10 cellular contexts compared by ENCODE assay signal in the genomic region with DNA sequence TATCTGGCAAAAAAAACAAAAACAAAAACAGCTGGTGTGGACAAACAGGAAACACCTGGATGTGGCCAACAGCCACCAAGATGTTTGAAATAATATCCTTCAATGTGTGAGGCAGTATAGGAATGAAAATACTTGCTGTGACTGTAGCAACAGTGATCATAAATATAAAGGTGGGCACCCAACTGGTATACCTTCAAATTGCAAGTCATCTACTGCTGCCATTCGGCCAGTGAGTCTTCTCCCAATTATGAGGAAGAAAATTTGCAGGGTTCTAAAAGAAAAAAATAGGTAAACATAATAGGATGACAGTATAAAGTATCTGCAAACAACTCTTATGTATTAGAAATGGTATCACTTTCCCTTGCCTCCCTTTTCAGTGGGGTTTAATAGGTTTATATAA. TPM values are rescaled to one million over a fixed set of nuclear protein-coding genes. Genes with fewer than 3 reads are reported as not detected.
DNase-seq lines count a peak whose midpoint lies in the region; ATAC-seq, FAIRE-seq and TF ChIP-seq lines count a peak whose summit lies in the region.
"Had no signal": no experiment of that assay in that cellular context is flagged by ENCODE, and none has a peak within 500 bp of the region (broad histone marks: within the 10 kb centered on the region; RNA-seq: fewer than 3 reads in every experiment).

No MANE protein-coding gene starts in this region.

- peak overlapping the region; percentile 98 for H3K9ac ChIP-seq in adipocyte (ENCODE audit: low read length)

- no peak for DNase-seq in activated T-cell treated with anti-CD3 and anti-CD28 coated beads, Interleukin-2, amount 50 U/mL, for 72 hours
- no peak for DNase-seq in activated T-cell treated with anti-CD3 and anti-CD28 coated beads, Interleukin-2, amount 50 U/mL, for 1 hour
- DNase-seq in adipocyte (ENCODE audit: low read depth) (no peak), left lung (no peak), GM13977 (ENCODE audit: low spot score) (no peak), Ammon's horn (ENCODE audit: low spot score) (no peak), H54 (ENCODE audit: insufficient read length, low spot score) (no peak)
- DNase-seq: NCI-H1436 treated with DMSO at 0.1 percent for 48 hours had no signal

- TF ChIP-seq POLR2A in H54 (IDR thresholded peaks at IDR 0.05; ENCODE audit: low read depth, low read length), result no peak

- H3K9me3 Mint-ChIP-seq in activated T-cell treated with anti-CD3 and anti-CD28 coated beads, Interleukin-2, amount 50 U/mL, for 72 hours, result no peaks in the 10 kb centered on the region

- no peaks in the 10 kb centered on the region for H3K27me3 Mint-ChIP-seq in activated T-cell treated with anti-CD3 and anti-CD28 coated beads, Interleukin-2, amount 50 U/mL, for 72 hours (ENCODE audit: low read depth)

- peak overlapping the region; percentile 99 for H3K27ac Mint-ChIP-seq in activated T-cell treated with anti-CD3 and anti-CD28 coated beads, Interleukin-2, amount 50 U/mL, for 72 hours

- H3K4me3 Mint-ChIP-seq in activated T-cell treated with anti-CD3 and anti-CD28 coated beads, Interleukin-2, amount 50 U/mL, for 72 hours, result peak overlapping the region; percentile 90 to 98

- peaks cover 17% of the 10 kb centered on the region for H3K36me3 ChIP-seq in adipocyte (ENCODE audit: control insufficient read depth, insufficient read depth, low read length, severe bottlenecking)
- peaks cover 0 to 24% of the 10 kb centered on the region in 2 donors for H3K36me3 ChIP-seq in left lung
- peaks cover 11% of the 10 kb centered on the region for H3K36me3 ChIP-seq in thymus (ENCODE audit: control insufficient read depth, insufficient read depth)

- H3K36me3 Mint-ChIP-seq in activated T-cell treated with anti-CD3 and anti-CD28 coated beads, Interleukin-2, amount 50 U/mL, for 72 hours (ENCODE audit: insufficient read depth in 2 of 2), result peaks cover 2 to 7% of the 10 kb centered on the region in 2 donors

- intact Hi-C loops in left lung (cut with DNase I), result no loop called here

- 53% methylated on average over 1 of the region's 1 CpG for WGBS in thymus

- H3K4me3 ChIP-seq in adipocyte (ENCODE audit: low read length) (peak overlapping the region; percentile 90), left lung (peak overlapping the region; percentile 91 to 97), thymus (ENCODE audit: low read length) (peak overlapping the region; percentile 94)

- H3K4me1 Mint-ChIP-seq in activated T-cell treated with anti-CD3 and anti-CD28 coated beads, Interleukin-2, amount 50 U/mL, for 72 hours (ENCODE audit: low read depth), result peaks cover 55% of the 10 kb centered on the region

- peak overlapping the region in 1 of 2 donors; percentile 86 for H3K27ac ChIP-seq in left lung
- H3K27ac ChIP-seq in thymus (ENCODE audit: low read depth), result no peak overlapping the region

- no peaks in the 10 kb centered on the region for H3K27me3 ChIP-seq in adipocyte (replicated peaks; ENCODE audit: control insufficient read depth, insufficient read depth, low read length)
- no peaks in the 10 kb centered on the region for H3K27me3 ChIP-seq in left lung
- H3K27me3 ChIP-seq in thymus (ENCODE audit: control insufficient read depth, insufficient read depth), result no peaks in the 10 kb centered on the region

- no peak for ATAC-seq in activated T-cell treated with anti-CD3 and anti-CD28 coated beads, Interleukin-2, amount 50 U/mL, for 72 hours (replicated peaks in 1 of 2)
- ATAC-seq in left lung, result no peak

- TF ChIP-seq CTCF in left lung (IDR thresholded peaks at IDR 0.05) (no peak), GM13977 (IDR thresholded peaks at IDR 0.05; ENCODE audit: extremely low read depth, insufficient read depth, missing control alignments) (no peak)

- H3K4me1 ChIP-seq in adipocyte (ENCODE audit: control insufficient read depth, insufficient read depth, low read length) (peaks cover 14% of the 10 kb centered on the region), left lung (peaks cover 0 to 41% of the 10 kb centered on the region in 2 donors), thymus (ENCODE audit: control insufficient read depth, insufficient read depth, low read length) (peaks cover 7% of the 10 kb centered on the region)

- H3K9me3 ChIP-seq in adipocyte (ENCODE audit: control insufficient read depth, low read length) (no peaks in the 10 kb centered on the region), left lung (no peaks in the 10 kb centered on the region), thymus (ENCODE audit: control insufficient read depth) (no peaks in the 10 kb centered on the region)

- FAIRE-seq in H54 (lab: Jason Lieb, UNC), result no peak

- in situ Hi-C loops in GM13977 (cut with MboI; ENCODE audit: low pct_unique_long_range_greater_than_20kb, low sequenced_read_pairs, unreplicated experiment), result no loop called here

RNA-seq across cellular contexts. Expression of a gene that starts 0.9 kb away (rescaled TPM):
- 10 to 100 TPM; 33.7 to 48.5 TPM for total RNA-seq in activated T-cell treated with anti-CD3 and anti-CD28 coated beads, Interleukin-2, amount 50 U/mL, for 72 hours
- 10 to 100 TPM; 27.1 to 27.7 TPM for total RNA-seq in left lung
- 29.6 TPM for polyA plus RNA-seq in thymus

RNA-seq across cellular contexts. Expression of a gene that starts 5.3 kb away (rescaled TPM):
- not detected for total RNA-seq in activated T-cell treated with anti-CD3 and anti-CD28 coated beads, Interleukin-2, amount 50 U/mL, for 72 hours
- total RNA-seq in left lung, result 1 to 10 TPM in 1 of 2 donors, not detected in 1; 1.2 TPM
- polyA plus RNA-seq in thymus, result 0.18 TPM
- total RNA-seq: kidney epithelial cell had no signal

RNA-seq across cellular contexts. Expression of a gene that starts 50.6 kb away (rescaled TPM):
- total RNA-seq in activated T-cell treated with anti-CD3 and anti-CD28 coated beads, Interleukin-2, amount 50 U/mL, for 72 hours, result 10 to 100 TPM; 17.1 to 22.8 TPM
- 10 to 100 TPM in 1 of 2 donors, 1 to 10 TPM in 1; 9.1 to 15.6 TPM for total RNA-seq in left lung
- polyA plus RNA-seq in thymus, result 9.4 TPM

RNA-seq across cellular contexts. Expression of a gene that starts 56.8 kb away (rescaled TPM):
- total RNA-seq in activated T-cell treated with anti-CD3 and anti-CD28 coated beads, Interleukin-2, amount 50 U/mL, for 72 hours, result 10 to 100 TPM; 59.6 to 68.3 TPM
- total RNA-seq in left lung, result 10 to 100 TPM; 22.3 to 26.1 TPM
- 39.9 TPM for polyA plus RNA-seq in thymus

RNA-seq across cellular contexts. Expression of a gene that starts 57.4 kb away (rescaled TPM):
- 10 to 100 TPM; 39.0 to 40.3 TPM for total RNA-seq in activated T-cell treated with anti-CD3 and anti-CD28 coated beads, Interleukin-2, amount 50 U/mL, for 72 hours
- 10 to 100 TPM; 18.0 to 21.9 TPM for total RNA-seq in left lung
- 17.5 TPM for polyA plus RNA-seq in thymus
